14 cellular contexts compared by ENCODE assay signal in genomic region chr18:36321636-36322407, GRCh38. TPM values are rescaled to one million over a fixed set of nuclear protein-coding genes. Genes with fewer than 3 reads are reported as not detected.
DNase-seq lines count a peak whose midpoint lies in the region; ATAC-seq and TF ChIP-seq lines count a peak whose summit lies in the region.
"Had no signal": no experiment of that assay in that cellular context is flagged by ENCODE, and none has a peak within 500 bp of the region (broad histone marks: within the 10 kb centered on the region; RNA-seq: fewer than 3 reads in every experiment).

No MANE protein-coding gene starts in this region.

- peaks cover 22% of the 10 kb centered on the region for H3K9me3 Mint-ChIP-seq in HFFc6
- peaks cover 3% of the 10 kb centered on the region for H3K9me3 Mint-ChIP-seq in stimulated activated effector memory CD8-positive, alpha-beta T cell treated with anti-CD3 and anti-CD28 coated beads, Interleukin-12 subunit alpha, Interleukin-12 subunit beta, amount 100 ng/mL, for 72 hours

- TF ChIP-seq POLR2A in heart left ventricle (IDR thresholded peaks at IDR 0.05): no peak

- 38 to 49% (median 45%) methylated on average over 10 of the region's 10 CpGs for WGBS in heart left ventricle, 4 donors

- TF ChIP-seq CTCF in HFFc6 (IDR thresholded peaks at IDR 0.05) (no peak), heart left ventricle (IDR thresholded peaks at IDR 0.05) (no peak)

- H3K27me3 Mint-ChIP-seq in HFFc6 (ENCODE audit: insufficient read depth): no peaks in the 10 kb centered on the region

- peaks cover 40% of the 10 kb centered on the region for H3K4me1 Mint-ChIP-seq in HFFc6 (ENCODE audit: low read depth)
- H3K4me1 Mint-ChIP-seq in stimulated activated effector memory CD8-positive, alpha-beta T cell treated with anti-CD3 and anti-CD28 coated beads, Interleukin-12 subunit alpha, Interleukin-12 subunit beta, amount 100 ng/mL, for 72 hours: no peaks in the 10 kb centered on the region
- H3K4me1 Mint-ChIP-seq: activated CD4-positive, alpha-beta T cell treated with anti-CD3 and anti-CD28 coated beads for 36 hours had no signal

- H3K27me3 ChIP-seq in heart left ventricle: no peaks in the 10 kb centered on the region
- H3K27me3 ChIP-seq: body of pancreas, esophagus squamous epithelium had no signal

- peak overlapping the region in 5 of 12 donors; percentile 8 to 83 (median 58) for H3K27ac ChIP-seq in heart left ventricle
- H3K27ac ChIP-seq: body of pancreas, esophagus squamous epithelium had no signal

- H3K27ac Mint-ChIP-seq in HFFc6: peak overlapping the region; percentile 70
- no peak overlapping the region for H3K27ac Mint-ChIP-seq in stimulated activated effector memory CD8-positive, alpha-beta T cell treated with anti-CD3 and anti-CD28 coated beads, Interleukin-12 subunit alpha, Interleukin-12 subunit beta, amount 100 ng/mL, for 72 hours
- H3K27ac Mint-ChIP-seq: activated CD4-positive, alpha-beta T cell treated with anti-CD3 and anti-CD28 coated beads for 36 hours; activated T-helper 1 cell treated with anti-CD3 and anti-CD28 coated beads, Interleukin-12 subunit alpha, Interleukin-12 subunit beta, Interleukin-2, Interleukin-4 antibody, amounts not matched to agents 30 ng/mL and 10 ng/mL and 1 ng/mL, durations not matched to agents 14 hours and 24 hours and 36 hours; IgD-negative memory B cell had no signal

- ATAC-seq in heart left ventricle: peak; percentile 1 to 54 (median 30)
- peak; percentile 32 for ATAC-seq in stimulated activated effector memory CD8-positive, alpha-beta T cell treated with anti-CD3 and anti-CD28 coated beads, Interleukin-12 subunit alpha, Interleukin-12 subunit beta, amount 100 ng/mL, for 72 hours
- no peak for ATAC-seq in HG02642 (IDR thresholded peaks at IDR 0.05; ENCODE audit: poor library complexity, unreplicated experiment)
- no peak for ATAC-seq in HG03135 (IDR thresholded peaks at IDR 0.05; ENCODE audit: unreplicated experiment)
- ATAC-seq in HG02571 (IDR thresholded peaks at IDR 0.05; ENCODE audit: unreplicated experiment): no peak
- ATAC-seq: activated CD4-positive, alpha-beta T cell treated with anti-CD3 and anti-CD28 coated beads for 36 hours; body of pancreas; naive thymus-derived CD8-positive, alpha-beta T cell had no signal

- peaks cover 0 to 27% (median 6%) of the 10 kb centered on the region in 12 donors for H3K9me3 ChIP-seq in heart left ventricle
- H3K9me3 ChIP-seq: body of pancreas had no signal

- no peak overlapping the region for H3K4me3 ChIP-seq in heart left ventricle
- H3K4me3 ChIP-seq: body of pancreas, esophagus squamous epithelium had no signal

- peaks cover 0 to 62% (median 13%) of the 10 kb centered on the region in 12 donors for H3K4me1 ChIP-seq in heart left ventricle
- H3K4me1 ChIP-seq: body of pancreas had no signal

- H3K36me3 Mint-ChIP-seq in HFFc6 (ENCODE audit: low read depth): peaks cover 26% of the 10 kb centered on the region
- H3K36me3 Mint-ChIP-seq in stimulated activated effector memory CD8-positive, alpha-beta T cell treated with anti-CD3 and anti-CD28 coated beads, Interleukin-12 subunit alpha, Interleukin-12 subunit beta, amount 100 ng/mL, for 72 hours: no peaks in the 10 kb centered on the region
- H3K36me3 Mint-ChIP-seq: IgD-negative memory B cell had no signal

- intact Hi-C loops in heart left ventricle (cut with DNase I): loop anchor here in 2 of 10 donors (5.0 to 10.0 kb wide), 2 partner anchors 143 to 145 kb away; no protein-coding TSS in a partner anchor

- no peaks in the 10 kb centered on the region for H3K36me3 ChIP-seq in heart left ventricle
- H3K36me3 ChIP-seq: esophagus squamous epithelium had no signal

- DNase-seq in HFFc6 (peak; percentile 48), amniotic epithelial cell (ENCODE audit: low read depth) (peak; percentile 37), heart left ventricle (no peak)
- DNase-seq in stimulated activated effector memory CD8-positive, alpha-beta T cell treated with anti-CD3 and anti-CD28 coated beads, Interleukin-12 subunit alpha, Interleukin-12 subunit beta, amount 100 ng/mL, for 72 hours (ENCODE audit: low spot score in 2 of 2): peak in 1 of 2 donors; percentile 20
- DNase-seq: activated CD4-positive, alpha-beta T cell treated with anti-CD3 and anti-CD28 coated beads for 36 hours; body of pancreas; esophagus squamous epithelium; H7; naive thymus-derived CD8-positive, alpha-beta T cell had no signal

- peak overlapping the region; percentile 24 for H3K4me3 Mint-ChIP-seq in HFFc6
- H3K4me3 Mint-ChIP-seq in stimulated activated effector memory CD8-positive, alpha-beta T cell treated with anti-CD3 and anti-CD28 coated beads, Interleukin-12 subunit alpha, Interleukin-12 subunit beta, amount 100 ng/mL, for 72 hours: no peak overlapping the region
- H3K4me3 Mint-ChIP-seq: activated CD4-positive, alpha-beta T cell treated with anti-CD3 and anti-CD28 coated beads for 36 hours; activated T-helper 1 cell treated with anti-CD3 and anti-CD28 coated beads, Interleukin-12 subunit alpha, Interleukin-12 subunit beta, Interleukin-2, Interleukin-4 antibody, amounts not matched to agents 30 ng/mL and 10 ng/mL and 1 ng/mL, durations not matched to agents 14 hours and 24 hours and 36 hours; IgD-negative memory B cell; naive thymus-derived CD8-positive, alpha-beta T cell had no signal

RNA-seq across cellular contexts. Expression of gene FHOD3, which starts 24.3 kb away (rescaled TPM):
- 10 to 100 TPM; 32.8 to 67.6 (median 61.4) TPM for total RNA-seq in HFFc6 (2021; fragmentation: NEBNext Ultra II Directional; extraction: Animal tissue kit (Norgen Biotek cat#: 25700))
- total RNA-seq in heart left ventricle: 100 to 1,000 TPM; 118 to 532 (median 285) TPM
- polyA plus RNA-seq in heart left ventricle: 100 to 1,000 TPM; 109 to 204 TPM
- total RNA-seq: activated CD4-positive, alpha-beta T cell treated with anti-CD3 and anti-CD28 coated beads for 36 hours; activated T-helper 1 cell treated with anti-CD3 and anti-CD28 coated beads, Interleukin-12 subunit alpha, Interleukin-12 subunit beta, Interleukin-2, Interleukin-4 antibody, amounts not matched to agents 30 ng/mL and 10 ng/mL and 1 ng/mL, durations not matched to agents 14 hours and 24 hours and 36 hours; naive thymus-derived CD8-positive, alpha-beta T cell had no signal
- polyA plus RNA-seq: IgD-negative memory B cell; naive thymus-derived CD8-positive, alpha-beta T cell had no signal

Comparison
In these comparisons a context has a peak if more than half of its experiments do, and no peak if none do; other contexts are left out.
1. DNase-seq: peak in HFFc6 (single experiment) and amniotic epithelial cell (single experiment); none in heart left ventricle (0 of 5).
2. ATAC-seq: peak in heart left ventricle (4 of 4) and stimulated activated effector memory CD8-positive, alpha-beta T cell treated with anti-CD3 and anti-CD28 coated beads, Interleukin-12 subunit alpha, Interleukin-12 subunit beta, amount 100 ng/mL, for 72 hours (single experiment); none in HG02642 (single experiment), HG03135 (single experiment) and HG02571 (single experiment).